In genomic region chr3:141422961-141423582, GRCh38 we compare ENCODE assay signal across 1 cellular context.
TF ChIP-seq lines count a peak whose summit lies in the region.

No MANE protein-coding gene starts in this region.

TF ChIP-seq in A549, 52 proteins besides CTCF, POLR2A, EP300 and RAD21 (continued from another document):
- no peak for TF ChIP-seq JUN (IDR thresholded peaks at IDR 0.05)
- no peak for TF ChIP-seq RCOR1 (IDR thresholded peaks at IDR 0.05; ENCODE audit: low read depth, low read length)
